ENCODE assay signal across 22 cellular contexts in the genomic region with DNA sequence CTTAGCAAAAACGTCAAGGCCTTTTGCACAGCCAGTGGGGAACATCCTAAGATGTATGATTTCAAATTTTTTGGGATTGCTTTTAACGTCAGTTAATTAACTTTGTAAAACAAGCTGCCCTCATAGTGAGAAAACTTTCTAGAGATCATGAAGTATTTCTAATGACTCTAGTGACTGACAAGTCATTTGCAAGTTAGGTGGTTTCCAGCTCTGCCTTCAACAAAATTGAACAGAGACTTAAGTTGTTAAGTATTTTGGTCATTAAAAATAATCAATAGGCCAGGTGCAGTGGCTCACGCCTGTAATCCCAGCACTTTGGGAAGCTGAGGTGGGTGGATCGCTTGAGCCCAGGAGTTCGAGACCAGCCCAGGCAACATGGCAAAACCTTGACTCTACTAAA.
"Had no signal": no experiment of that assay in that cellular context is flagged by ENCODE, and none has a peak within 500 bp of the region (broad histone marks: within the 10 kb centered on the region; RNA-seq: fewer than 3 reads in every experiment).

No MANE protein-coding gene starts in this region.

- H3K4me2 ChIP-seq: SK-N-SH had no signal

- H3K36me3 ChIP-seq: MG63 had no signal

- H3K9ac ChIP-seq: SK-N-SH had no signal

- DNase-seq: IMR-90, Karpas-422, KG1, MG63, NCI-H1092 treated with DMSO at 0.1 percent for 48 hours, NCI-H1436, NCI-H187, NCI-H2029, NCI-H2081 treated with DMSO at 0.1 percent for 48 hours, NCI-H2171, NCI-H226, NCI-H446, NCI-H510A, NCI-H524 treated with DMSO at 0.1 percent for 48 hours, NCI-H69, NCI-H774, PC-3, SHP77, SK-N-SH, SW 1271 had no signal

- H3K4me3 ChIP-seq: MG63 had no signal

- ATAC-seq: Panc1, PC-3 had no signal

- H3K27me3 ChIP-seq: MG63 had no signal

- H3K9me3 ChIP-seq: MG63, SK-N-SH had no signal

- H3K27ac ChIP-seq: RWPE1 had no signal
